Comparison of ENCODE assay signal across 1 cellular context in the genomic region with DNA sequence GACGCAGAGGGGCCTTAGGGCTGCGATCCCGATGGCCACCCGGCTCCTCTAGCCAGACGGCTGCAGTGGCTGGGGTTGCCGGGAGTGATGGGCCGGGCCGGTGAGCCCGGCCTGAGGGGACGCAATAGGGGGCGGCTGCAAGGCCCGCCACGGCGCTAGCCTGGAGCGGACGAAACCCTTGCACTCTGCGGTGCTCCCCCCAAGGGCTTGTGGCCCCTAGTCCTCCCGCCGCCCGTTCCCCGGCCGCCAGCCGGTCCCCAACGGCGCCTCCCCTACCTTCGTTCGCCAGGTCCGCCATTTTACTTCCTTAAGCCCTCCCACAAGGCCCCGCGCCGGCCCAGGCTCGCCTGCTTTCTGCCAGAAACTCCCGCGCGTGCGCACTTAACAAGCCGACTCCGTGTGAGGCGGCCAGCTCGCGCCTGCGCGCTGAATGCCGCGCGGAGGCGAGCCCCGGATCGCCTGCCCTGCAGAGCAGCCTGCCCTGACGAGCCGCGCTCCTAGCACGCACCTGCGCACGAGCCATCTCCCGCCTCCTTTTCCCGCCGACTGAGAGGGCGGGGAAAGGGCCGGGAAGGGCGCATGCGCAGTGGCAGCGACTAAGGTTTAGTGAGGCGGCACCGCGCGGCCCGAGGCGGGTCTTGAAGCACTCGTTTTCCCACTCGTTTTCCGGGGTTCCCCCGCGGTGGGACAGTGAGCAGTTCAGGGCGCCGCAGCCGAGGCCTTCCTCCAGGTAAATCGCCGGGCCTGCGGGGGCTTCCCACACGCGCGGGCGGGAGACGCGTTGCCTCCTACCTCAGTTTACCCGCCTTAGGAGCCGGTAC.
TF ChIP-seq lines count a peak whose summit lies in the region.

A gene with protein sequence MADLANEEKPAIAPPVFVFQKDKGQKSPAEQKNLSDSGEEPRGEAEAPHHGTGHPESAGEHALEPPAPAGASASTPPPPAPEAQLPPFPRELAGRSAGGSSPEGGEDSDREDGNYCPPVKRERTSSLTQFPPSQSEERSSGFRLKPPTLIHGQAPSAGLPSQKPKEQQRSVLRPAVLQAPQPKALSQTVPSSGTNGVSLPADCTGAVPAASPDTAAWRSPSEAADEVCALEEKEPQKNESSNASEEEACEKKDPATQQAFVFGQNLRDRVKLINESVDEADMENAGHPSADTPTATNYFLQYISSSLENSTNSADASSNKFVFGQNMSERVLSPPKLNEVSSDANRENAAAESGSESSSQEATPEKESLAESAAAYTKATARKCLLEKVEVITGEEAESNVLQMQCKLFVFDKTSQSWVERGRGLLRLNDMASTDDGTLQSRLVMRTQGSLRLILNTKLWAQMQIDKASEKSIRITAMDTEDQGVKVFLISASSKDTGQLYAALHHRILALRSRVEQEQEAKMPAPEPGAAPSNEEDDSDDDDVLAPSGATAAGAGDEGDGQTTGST (minus strand): TSS at position 356 of the 821 bp plus-strand sequence. CDS start 58 bp downstream, at position 298.

TF ChIP-seq in HepG2, 621 proteins besides CTCF, POLR2A, EP300 and RAD21 (continued from another document and continues in another):
- peak; percentile 31; the same call in 1 of the 2 replicates for TF ChIP-seq SUZ12 (IDR thresholded peaks at IDR 0.05; ENCODE audit: low read depth, low read length)
- TF ChIP-seq ZNF563 (CRISPR knock-in tag; IDR thresholded peaks at IDR 0.05) = peak; percentile 100
- TF ChIP-seq, protein P1, sequence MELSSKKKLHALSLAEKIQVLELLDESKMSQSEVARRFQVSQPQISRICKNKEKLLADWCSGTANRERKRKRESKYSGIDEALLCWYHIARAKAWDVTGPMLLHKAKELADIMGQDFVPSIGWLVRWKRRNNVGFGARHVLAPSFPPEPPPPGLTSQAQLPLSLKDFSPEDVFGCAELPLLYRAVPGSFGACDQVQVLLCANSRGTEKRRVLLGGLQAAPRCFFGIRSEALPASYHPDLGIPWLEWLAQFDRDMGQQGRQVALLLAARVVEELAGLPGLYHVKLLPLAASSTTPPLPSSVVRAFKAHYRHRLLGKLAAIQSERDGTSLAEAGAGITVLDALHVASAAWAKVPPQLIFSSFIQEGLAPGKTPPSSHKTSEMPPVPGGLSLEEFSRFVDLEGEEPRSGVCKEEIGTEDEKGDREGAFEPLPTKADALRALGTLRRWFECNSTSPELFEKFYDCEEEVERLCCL (CRISPR knock-in tag; IDR thresholded peaks at IDR 0.05; ENCODE audit: borderline replicate concordance) = peak; percentile 100
- peak; percentile 100 for TF ChIP-seq MXD4 (CRISPR knock-in tag; IDR thresholded peaks at IDR 0.05)
- TF ChIP-seq TCF12 (IDR thresholded peaks at IDR 0.05) = no peak
- TF ChIP-seq TCF12 (CRISPR knock-in tag; IDR thresholded peaks at IDR 0.05) = peak; percentile 91; the same call in 1 of the 2 replicates
- TF ChIP-seq ZNF20 (CRISPR knock-in tag; IDR thresholded peaks at IDR 0.05) = peak; percentile 97
- TF ChIP-seq, protein P2, sequence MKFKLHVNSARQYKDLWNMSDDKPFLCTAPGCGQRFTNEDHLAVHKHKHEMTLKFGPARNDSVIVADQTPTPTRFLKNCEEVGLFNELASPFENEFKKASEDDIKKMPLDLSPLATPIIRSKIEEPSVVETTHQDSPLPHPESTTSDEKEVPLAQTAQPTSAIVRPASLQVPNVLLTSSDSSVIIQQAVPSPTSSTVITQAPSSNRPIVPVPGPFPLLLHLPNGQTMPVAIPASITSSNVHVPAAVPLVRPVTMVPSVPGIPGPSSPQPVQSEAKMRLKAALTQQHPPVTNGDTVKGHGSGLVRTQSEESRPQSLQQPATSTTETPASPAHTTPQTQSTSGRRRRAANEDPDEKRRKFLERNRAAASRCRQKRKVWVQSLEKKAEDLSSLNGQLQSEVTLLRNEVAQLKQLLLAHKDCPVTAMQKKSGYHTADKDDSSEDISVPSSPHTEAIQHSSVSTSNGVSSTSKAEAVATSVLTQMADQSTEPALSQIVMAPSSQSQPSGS (CRISPR knock-in tag; IDR thresholded peaks at IDR 0.05) = peak; percentile 96
- TF ChIP-seq PAX8 (CRISPR knock-in tag; IDR thresholded peaks at IDR 0.05; ENCODE audit: borderline replicate concordance) = peak; percentile 100
- peak; percentile 99 for TF ChIP-seq ZNF383 (CRISPR knock-in tag; IDR thresholded peaks at IDR 0.05; ENCODE audit: borderline replicate concordance)
- TF ChIP-seq ZNF589 (CRISPR knock-in tag; conservative IDR thresholded peaks at IDR 0.05) = peak; percentile 100
- TF ChIP-seq PLRG1 (conservative IDR thresholded peaks at IDR 0.05) = no peak
- TF ChIP-seq ZFYVE20 (CRISPR knock-in tag; IDR thresholded peaks at IDR 0.05; ENCODE audit: borderline replicate concordance, low read depth) = peak; percentile 99
- peak; percentile 98 for TF ChIP-seq JUN (CRISPR knock-in tag; IDR thresholded peaks at IDR 0.05)
- TF ChIP-seq, protein P3, sequence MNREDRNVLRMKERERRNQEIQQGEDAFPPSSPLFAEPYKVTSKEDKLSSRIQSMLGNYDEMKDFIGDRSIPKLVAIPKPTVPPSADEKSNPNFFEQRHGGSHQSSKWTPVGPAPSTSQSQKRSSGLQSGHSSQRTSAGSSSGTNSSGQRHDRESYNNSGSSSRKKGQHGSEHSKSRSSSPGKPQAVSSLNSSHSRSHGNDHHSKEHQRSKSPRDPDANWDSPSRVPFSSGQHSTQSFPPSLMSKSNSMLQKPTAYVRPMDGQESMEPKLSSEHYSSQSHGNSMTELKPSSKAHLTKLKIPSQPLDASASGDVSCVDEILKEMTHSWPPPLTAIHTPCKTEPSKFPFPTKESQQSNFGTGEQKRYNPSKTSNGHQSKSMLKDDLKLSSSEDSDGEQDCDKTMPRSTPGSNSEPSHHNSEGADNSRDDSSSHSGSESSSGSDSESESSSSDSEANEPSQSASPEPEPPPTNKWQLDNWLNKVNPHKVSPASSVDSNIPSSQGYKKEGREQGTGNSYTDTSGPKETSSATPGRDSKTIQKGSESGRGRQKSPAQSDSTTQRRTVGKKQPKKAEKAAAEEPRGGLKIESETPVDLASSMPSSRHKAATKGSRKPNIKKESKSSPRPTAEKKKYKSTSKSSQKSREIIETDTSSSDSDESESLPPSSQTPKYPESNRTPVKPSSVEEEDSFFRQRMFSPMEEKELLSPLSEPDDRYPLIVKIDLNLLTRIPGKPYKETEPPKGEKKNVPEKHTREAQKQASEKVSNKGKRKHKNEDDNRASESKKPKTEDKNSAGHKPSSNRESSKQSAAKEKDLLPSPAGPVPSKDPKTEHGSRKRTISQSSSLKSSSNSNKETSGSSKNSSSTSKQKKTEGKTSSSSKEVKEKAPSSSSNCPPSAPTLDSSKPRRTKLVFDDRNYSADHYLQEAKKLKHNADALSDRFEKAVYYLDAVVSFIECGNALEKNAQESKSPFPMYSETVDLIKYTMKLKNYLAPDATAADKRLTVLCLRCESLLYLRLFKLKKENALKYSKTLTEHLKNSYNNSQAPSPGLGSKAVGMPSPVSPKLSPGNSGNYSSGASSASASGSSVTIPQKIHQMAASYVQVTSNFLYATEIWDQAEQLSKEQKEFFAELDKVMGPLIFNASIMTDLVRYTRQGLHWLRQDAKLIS (CRISPR knock-in tag; IDR thresholded peaks at IDR 0.05) = peak; percentile 89
- peak; percentile 98 for TF ChIP-seq MTF1 (CRISPR knock-in tag; IDR thresholded peaks at IDR 0.05)
- TF ChIP-seq, protein P4, sequence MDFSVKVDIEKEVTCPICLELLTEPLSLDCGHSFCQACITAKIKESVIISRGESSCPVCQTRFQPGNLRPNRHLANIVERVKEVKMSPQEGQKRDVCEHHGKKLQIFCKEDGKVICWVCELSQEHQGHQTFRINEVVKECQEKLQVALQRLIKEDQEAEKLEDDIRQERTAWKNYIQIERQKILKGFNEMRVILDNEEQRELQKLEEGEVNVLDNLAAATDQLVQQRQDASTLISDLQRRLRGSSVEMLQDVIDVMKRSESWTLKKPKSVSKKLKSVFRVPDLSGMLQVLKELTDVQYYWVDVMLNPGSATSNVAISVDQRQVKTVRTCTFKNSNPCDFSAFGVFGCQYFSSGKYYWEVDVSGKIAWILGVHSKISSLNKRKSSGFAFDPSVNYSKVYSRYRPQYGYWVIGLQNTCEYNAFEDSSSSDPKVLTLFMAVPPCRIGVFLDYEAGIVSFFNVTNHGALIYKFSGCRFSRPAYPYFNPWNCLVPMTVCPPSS (IDR thresholded peaks at IDR 0.05) = no peak
- TF ChIP-seq, protein P5, sequence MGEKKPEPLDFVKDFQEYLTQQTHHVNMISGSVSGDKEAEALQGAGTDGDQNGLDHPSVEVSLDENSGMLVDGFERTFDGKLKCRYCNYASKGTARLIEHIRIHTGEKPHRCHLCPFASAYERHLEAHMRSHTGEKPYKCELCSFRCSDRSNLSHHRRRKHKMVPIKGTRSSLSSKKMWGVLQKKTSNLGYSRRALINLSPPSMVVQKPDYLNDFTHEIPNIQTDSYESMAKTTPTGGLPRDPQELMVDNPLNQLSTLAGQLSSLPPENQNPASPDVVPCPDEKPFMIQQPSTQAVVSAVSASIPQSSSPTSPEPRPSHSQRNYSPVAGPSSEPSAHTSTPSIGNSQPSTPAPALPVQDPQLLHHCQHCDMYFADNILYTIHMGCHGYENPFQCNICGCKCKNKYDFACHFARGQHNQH (CRISPR knock-in tag; IDR thresholded peaks at IDR 0.05) = peak; percentile 100
- TF ChIP-seq GATAD2A (CRISPR knock-in tag; IDR thresholded peaks at IDR 0.05) = peak; percentile 59; the same call in 1 of the 2 replicates
- TF ChIP-seq ZNF879 (CRISPR knock-in tag; IDR thresholded peaks at IDR 0.05) = peak; percentile 100
- peak; percentile 100 for TF ChIP-seq ZMAT3 (CRISPR knock-in tag; conservative IDR thresholded peaks at IDR 0.05)
- peak; percentile 93 for TF ChIP-seq RBAK (CRISPR knock-in tag; IDR thresholded peaks at IDR 0.05)
- TF ChIP-seq, protein P6, sequence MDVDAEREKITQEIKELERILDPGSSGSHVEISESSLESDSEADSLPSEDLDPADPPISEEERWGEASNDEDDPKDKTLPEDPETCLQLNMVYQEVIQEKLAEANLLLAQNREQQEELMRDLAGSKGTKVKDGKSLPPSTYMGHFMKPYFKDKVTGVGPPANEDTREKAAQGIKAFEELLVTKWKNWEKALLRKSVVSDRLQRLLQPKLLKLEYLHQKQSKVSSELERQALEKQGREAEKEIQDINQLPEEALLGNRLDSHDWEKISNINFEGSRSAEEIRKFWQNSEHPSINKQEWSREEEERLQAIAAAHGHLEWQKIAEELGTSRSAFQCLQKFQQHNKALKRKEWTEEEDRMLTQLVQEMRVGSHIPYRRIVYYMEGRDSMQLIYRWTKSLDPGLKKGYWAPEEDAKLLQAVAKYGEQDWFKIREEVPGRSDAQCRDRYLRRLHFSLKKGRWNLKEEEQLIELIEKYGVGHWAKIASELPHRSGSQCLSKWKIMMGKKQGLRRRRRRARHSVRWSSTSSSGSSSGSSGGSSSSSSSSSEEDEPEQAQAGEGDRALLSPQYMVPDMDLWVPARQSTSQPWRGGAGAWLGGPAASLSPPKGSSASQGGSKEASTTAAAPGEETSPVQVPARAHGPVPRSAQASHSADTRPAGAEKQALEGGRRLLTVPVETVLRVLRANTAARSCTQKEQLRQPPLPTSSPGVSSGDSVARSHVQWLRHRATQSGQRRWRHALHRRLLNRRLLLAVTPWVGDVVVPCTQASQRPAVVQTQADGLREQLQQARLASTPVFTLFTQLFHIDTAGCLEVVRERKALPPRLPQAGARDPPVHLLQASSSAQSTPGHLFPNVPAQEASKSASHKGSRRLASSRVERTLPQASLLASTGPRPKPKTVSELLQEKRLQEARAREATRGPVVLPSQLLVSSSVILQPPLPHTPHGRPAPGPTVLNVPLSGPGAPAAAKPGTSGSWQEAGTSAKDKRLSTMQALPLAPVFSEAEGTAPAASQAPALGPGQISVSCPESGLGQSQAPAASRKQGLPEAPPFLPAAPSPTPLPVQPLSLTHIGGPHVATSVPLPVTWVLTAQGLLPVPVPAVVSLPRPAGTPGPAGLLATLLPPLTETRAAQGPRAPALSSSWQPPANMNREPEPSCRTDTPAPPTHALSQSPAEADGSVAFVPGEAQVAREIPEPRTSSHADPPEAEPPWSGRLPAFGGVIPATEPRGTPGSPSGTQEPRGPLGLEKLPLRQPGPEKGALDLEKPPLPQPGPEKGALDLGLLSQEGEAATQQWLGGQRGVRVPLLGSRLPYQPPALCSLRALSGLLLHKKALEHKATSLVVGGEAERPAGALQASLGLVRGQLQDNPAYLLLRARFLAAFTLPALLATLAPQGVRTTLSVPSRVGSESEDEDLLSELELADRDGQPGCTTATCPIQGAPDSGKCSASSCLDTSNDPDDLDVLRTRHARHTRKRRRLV (CRISPR knock-in tag; IDR thresholded peaks at IDR 0.05) = peak; percentile 99
- TF ChIP-seq ZNF605 (CRISPR knock-in tag; IDR thresholded peaks at IDR 0.05) = peak; percentile 100
- peak; percentile 63 for TF ChIP-seq ASH2L (IDR thresholded peaks at IDR 0.05; ENCODE audit: insufficient read length, low read depth, low read length)
- no peak for TF ChIP-seq CHD4 (IDR thresholded peaks at IDR 0.05; ENCODE audit: borderline replicate concordance, low read length)
- peak; percentile 98 for TF ChIP-seq RARG (CRISPR knock-in tag; IDR thresholded peaks at IDR 0.05; ENCODE audit: low read depth)
- peak; percentile 99 for TF ChIP-seq MAF1 (CRISPR knock-in tag; IDR thresholded peaks at IDR 0.05; ENCODE audit: borderline replicate concordance)
- TF ChIP-seq, protein P7, sequence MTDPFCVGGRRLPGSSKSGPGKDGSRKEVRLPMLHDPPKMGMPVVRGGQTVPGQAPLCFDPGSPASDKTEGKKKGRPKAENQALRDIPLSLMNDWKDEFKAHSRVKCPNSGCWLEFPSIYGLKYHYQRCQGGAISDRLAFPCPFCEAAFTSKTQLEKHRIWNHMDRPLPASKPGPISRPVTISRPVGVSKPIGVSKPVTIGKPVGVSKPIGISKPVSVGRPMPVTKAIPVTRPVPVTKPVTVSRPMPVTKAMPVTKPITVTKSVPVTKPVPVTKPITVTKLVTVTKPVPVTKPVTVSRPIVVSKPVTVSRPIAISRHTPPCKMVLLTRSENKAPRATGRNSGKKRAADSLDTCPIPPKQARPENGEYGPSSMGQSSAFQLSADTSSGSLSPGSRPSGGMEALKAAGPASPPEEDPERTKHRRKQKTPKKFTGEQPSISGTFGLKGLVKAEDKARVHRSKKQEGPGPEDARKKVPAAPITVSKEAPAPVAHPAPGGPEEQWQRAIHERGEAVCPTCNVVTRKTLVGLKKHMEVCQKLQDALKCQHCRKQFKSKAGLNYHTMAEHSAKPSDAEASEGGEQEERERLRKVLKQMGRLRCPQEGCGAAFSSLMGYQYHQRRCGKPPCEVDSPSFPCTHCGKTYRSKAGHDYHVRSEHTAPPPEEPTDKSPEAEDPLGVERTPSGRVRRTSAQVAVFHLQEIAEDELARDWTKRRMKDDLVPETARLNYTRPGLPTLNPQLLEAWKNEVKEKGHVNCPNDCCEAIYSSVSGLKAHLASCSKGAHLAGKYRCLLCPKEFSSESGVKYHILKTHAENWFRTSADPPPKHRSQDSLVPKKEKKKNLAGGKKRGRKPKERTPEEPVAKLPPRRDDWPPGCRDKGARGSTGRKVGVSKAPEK (CRISPR knock-in tag; IDR thresholded peaks at IDR 0.05; ENCODE audit: borderline replicate concordance) = no peak; the same call in 1 of the 2 replicates
- TF ChIP-seq ZNF552 (CRISPR knock-in tag; IDR thresholded peaks at IDR 0.05; ENCODE audit: borderline replicate concordance) = peak; percentile 100
- TF ChIP-seq HDAC6 (IDR thresholded peaks at IDR 0.05; ENCODE audit: low read depth, low read length) = no peak
- TF ChIP-seq HMG20A (CRISPR knock-in tag; IDR thresholded peaks at IDR 0.05; ENCODE audit: borderline replicate concordance) = peak; percentile 50; the same call in 1 of the 2 replicates
- no peak for TF ChIP-seq SP1 (IDR thresholded peaks at IDR 0.05)
- TF ChIP-seq SP1 (CRISPR knock-in tag; IDR thresholded peaks at IDR 0.05) = peak; percentile 91
- TF ChIP-seq MIER3 (CRISPR knock-in tag; IDR thresholded peaks at IDR 0.05; ENCODE audit: borderline replicate concordance) = peak; percentile 94
- peak; percentile 96 for TF ChIP-seq TP53 (CRISPR knock-in tag; conservative IDR thresholded peaks at IDR 0.05)
